12 cellular contexts compared by ENCODE assay signal in genomic region chr16:85515319-85515745, GRCh38.
DNase-seq lines count a peak whose midpoint lies in the region; ATAC-seq and TF ChIP-seq lines count a peak whose summit lies in the region.
"Had no signal": no experiment of that assay in that cellular context is flagged by ENCODE, and none has a peak within 500 bp of the region (broad histone marks: within the 10 kb centered on the region; RNA-seq: fewer than 3 reads in every experiment).

No MANE protein-coding gene starts in this region.

- peak overlapping the region in 2 of 3 experiments; percentile 73 to 83 for H3K27ac Mint-ChIP-seq in nephron
- H3K27ac Mint-ChIP-seq: stimulated activated effector memory CD8-positive, alpha-beta T cell treated with anti-CD3 and anti-CD28 coated beads, Interleukin-12 subunit alpha, Interleukin-12 subunit beta, amount 100 ng/mL, for 72 hours had no signal

- H3K4me3 Mint-ChIP-seq in nephron = no peak overlapping the region
- H3K4me3 Mint-ChIP-seq: stimulated activated effector memory CD8-positive, alpha-beta T cell treated with anti-CD3 and anti-CD28 coated beads, Interleukin-12 subunit alpha, Interleukin-12 subunit beta, amount 100 ng/mL, for 72 hours had no signal

- no peak for ATAC-seq in left cardiac atrium
- no peak for ATAC-seq in GM18517 (IDR thresholded peaks at IDR 0.05; ENCODE audit: unreplicated experiment)
- ATAC-seq: stimulated activated effector memory CD8-positive, alpha-beta T cell treated with anti-CD3 and anti-CD28 coated beads, Interleukin-12 subunit alpha, Interleukin-12 subunit beta, amount 100 ng/mL, for 72 hours had no signal

- H3K4me1 ChIP-seq in left ventricle myocardium inferior = peaks cover 25% of the 10 kb centered on the region

- intact Hi-C loops in left ventricle myocardium inferior (cut with micrococcal nuclease) (no loop called here), left cardiac atrium (cut with DNase I) (no loop called here)

- peaks cover 13% of the 10 kb centered on the region for H3K36me3 Mint-ChIP-seq in nephron (ENCODE audit: low read depth)
- H3K36me3 Mint-ChIP-seq: neural progenitor cell had no signal

- peaks cover 60% of the 10 kb centered on the region for H3K4me1 Mint-ChIP-seq in nephron

- no peak for TF ChIP-seq CTCF in left ventricle myocardium inferior (IDR thresholded peaks at IDR 0.05; ENCODE audit: borderline replicate concordance)
- TF ChIP-seq CTCF in coronary artery (IDR thresholded peaks at IDR 0.05) = no peak
- TF ChIP-seq CTCF in nephron (IDR thresholded peaks at IDR 0.05; ENCODE audit: unreplicated experiment in 3 of 3) = no peak

- H3K27ac ChIP-seq in left ventricle myocardium inferior (replicated peaks) = peak overlapping the region; percentile 89
- peak overlapping the region in 1 of 2 donors; percentile 84 for H3K27ac ChIP-seq in coronary artery
- H3K27ac ChIP-seq: neural progenitor cell had no signal

- H3K36me3 ChIP-seq in left ventricle myocardium inferior = no peaks in the 10 kb centered on the region
- H3K36me3 ChIP-seq: neural progenitor cell had no signal

- no peaks in the 10 kb centered on the region for H3K9me3 Mint-ChIP-seq in nephron
- H3K9me3 Mint-ChIP-seq: neural progenitor cell had no signal

- no peak for DNase-seq in left ventricle myocardium inferior
- no peak for DNase-seq in left cardiac atrium
- DNase-seq in coronary artery (ENCODE audit: low spot score) = no peak
- DNase-seq in NCI-H1930 (lab: John Stamatoyannopoulos, UW) = no peak
- DNase-seq in DMS53 treated with DMSO at 0.1 percent for 48 hours (lab: John Stamatoyannopoulos, UW; ENCODE audit: unreplicated experiment) = no peak
- DNase-seq in NCI-H2081 (lab: John Stamatoyannopoulos, UW) = no peak
- DNase-seq: activated CD4-positive, CD25-positive, alpha-beta regulatory T cell treated with anti-CD3 and anti-CD28 coated beads, Interleukin-2, amount 50 U/mL, for 72 hours; activated T-cell treated with anti-CD3 and anti-CD28 coated beads, Interleukin-2, amount 50 U/mL, for 48 hours had no signal

- H3K9me3 ChIP-seq in left ventricle myocardium inferior (replicated peaks) = no peaks in the 10 kb centered on the region

- H3K4me3 ChIP-seq in left ventricle myocardium inferior (peak overlapping the region; percentile 19), coronary artery (peak overlapping the region; percentile 53)
- H3K4me3 ChIP-seq: neural progenitor cell had no signal

- H3K27me3 ChIP-seq in left ventricle myocardium inferior (ENCODE audit: low read depth) = no peaks in the 10 kb centered on the region
- H3K27me3 ChIP-seq: neural progenitor cell had no signal

- peaks cover 17% of the 10 kb centered on the region for H3K27me3 Mint-ChIP-seq in nephron (ENCODE audit: low read depth)
